ENCODE assay signal across 13 cellular contexts in genomic region chr21:39675595-39675994, GRCh38.
DNase-seq lines count a peak whose midpoint lies in the region; ATAC-seq and TF ChIP-seq lines count a peak whose summit lies in the region.
"Had no signal": no experiment of that assay in that cellular context is flagged by ENCODE, and none has a peak within 500 bp of the region (broad histone marks: within the 10 kb centered on the region; RNA-seq: fewer than 3 reads in every experiment).

No MANE protein-coding gene starts in this region.

- DNase-seq in NCI-H510A treated with DMSO at 0.1 percent for 48 hours (lab: John Stamatoyannopoulos, UW) (peak; percentile 84), NCI-H510A (lab: John Stamatoyannopoulos, UW) (no peak), SK-N-SH (peak; percentile 58), kidney epithelial cell (ENCODE audit: low read depth) (no peak), suprapubic skin (ENCODE audit: low spot score in 2 of 2) (no peak), kidney tubule cell (ENCODE audit: low spot score) (no peak), hippocampal formation (lab: John Stamatoyannopoulos, UW) (no peak)
- DNase-seq: activated naive CD8-positive, alpha-beta T cell treated with anti-CD3 and anti-CD28 coated beads, Interleukin-2, amount 10 ng/mL, durations not matched to agents 7 days and 5 days; Kasumi-1; T-helper 1 cell had no signal

- POLR2A ChIA-PET in SK-N-SH (lab: Yijun Ruan, JAX) = interaction anchor here (1.1 to 1.7 kb wide), 3 partner anchors 8 to 62 kb away, joined by 4 to 9 read pairs (median 5); no protein-coding TSS in a partner anchor

- no peaks in the 10 kb centered on the region for H3K36me3 Mint-ChIP-seq in activated T-helper 17 cell treated with anti-CD3 and anti-CD28 coated beads, Interleukin-2, amount 50 U/mL, for 72 hours (ENCODE audit: low read depth)
- H3K36me3 Mint-ChIP-seq: activated naive CD8-positive, alpha-beta T cell treated with anti-CD3 and anti-CD28 coated beads, Interleukin-2, amount 10 ng/mL, durations not matched to agents 7 days and 5 days had no signal

- peaks cover 6% of the 10 kb centered on the region for H3F3A ChIP-seq in SK-N-SH (replicated peaks; ENCODE audit: insufficient read depth)

- no peak for TF ChIP-seq POLR2A in suprapubic skin (IDR thresholded peaks at IDR 0.05)

- H3K27ac Mint-ChIP-seq in activated T-helper 17 cell treated with anti-CD3 and anti-CD28 coated beads, Interleukin-2, amount 50 U/mL, for 72 hours = no peak overlapping the region
- H3K27ac Mint-ChIP-seq: activated naive CD8-positive, alpha-beta T cell treated with anti-CD3 and anti-CD28 coated beads, Interleukin-2, amount 10 ng/mL, durations not matched to agents 7 days and 5 days had no signal

- H3K4me2 ChIP-seq in SK-N-SH = 0 out of 2 replicates have a peak overlapping the region, but pooled peaks have one; percentile 71

- no peaks in the 10 kb centered on the region for H3K36me3 ChIP-seq in SK-N-SH (replicated peaks in 1 of 2; ENCODE audit: control insufficient read depth in 1 of 2, insufficient read depth in 2 of 2, low read length in 1 of 2)
- H3K36me3 ChIP-seq in kidney epithelial cell (ENCODE audit: control insufficient read depth, insufficient read depth, low read length) = no peaks in the 10 kb centered on the region
- H3K36me3 ChIP-seq in suprapubic skin = no peaks in the 10 kb centered on the region
- H3K36me3 ChIP-seq: neutrophil had no signal

- no peak for ATAC-seq in activated T-helper 17 cell treated with anti-CD3 and anti-CD28 coated beads, Interleukin-2, amount 50 U/mL, for 72 hours (replicated peaks)

- WGBS in SK-N-SH (ENCODE audit: low lambda C conversion rate) = 74% methylated on average over 12 of the region's 12 CpGs
- WGBS in suprapubic skin = 78% methylated on average over 12 of the region's 12 CpGs

- no peaks in the 10 kb centered on the region for H3K9me2 ChIP-seq in SK-N-SH

- peaks cover 5% of the 10 kb centered on the region for H3K4me1 Mint-ChIP-seq in activated T-helper 17 cell treated with anti-CD3 and anti-CD28 coated beads, Interleukin-2, amount 50 U/mL, for 72 hours
- H3K4me1 Mint-ChIP-seq: activated naive CD8-positive, alpha-beta T cell treated with anti-CD3 and anti-CD28 coated beads, Interleukin-2, amount 10 ng/mL, durations not matched to agents 7 days and 5 days had no signal

- no peak for TF ChIP-seq RAD21 in SK-N-SH (IDR thresholded peaks at IDR 0.05; ENCODE audit: low read length)

- no peak overlapping the region for H3K4me3 Mint-ChIP-seq in activated T-helper 17 cell treated with anti-CD3 and anti-CD28 coated beads, Interleukin-2, amount 50 U/mL, for 72 hours
- H3K4me3 Mint-ChIP-seq: activated naive CD8-positive, alpha-beta T cell treated with anti-CD3 and anti-CD28 coated beads, Interleukin-2, amount 10 ng/mL, durations not matched to agents 7 days and 5 days had no signal

- H3K27me3 ChIP-seq in SK-N-SH (ENCODE audit: insufficient read depth) (no peaks in the 10 kb centered on the region), kidney epithelial cell (ENCODE audit: control insufficient read depth, insufficient read depth, low read length) (no peaks in the 10 kb centered on the region), suprapubic skin (no peaks in the 10 kb centered on the region)
- H3K27me3 ChIP-seq: neutrophil had no signal

- peaks cover 3% of the 10 kb centered on the region for H3K9me3 Mint-ChIP-seq in activated T-helper 17 cell treated with anti-CD3 and anti-CD28 coated beads, Interleukin-2, amount 50 U/mL, for 72 hours
- H3K9me3 Mint-ChIP-seq: activated naive CD8-positive, alpha-beta T cell treated with anti-CD3 and anti-CD28 coated beads, Interleukin-2, amount 10 ng/mL, durations not matched to agents 7 days and 5 days had no signal

- H3K9ac ChIP-seq in SK-N-SH = no peak overlapping the region

- no peak overlapping the region for H3K4me3 ChIP-seq in SK-N-SH (ENCODE audit: low read depth in 2 of 2, low read length in 1 of 2)
- no peak overlapping the region for H3K4me3 ChIP-seq in kidney epithelial cell (ENCODE audit: low read depth, low read length)
- no peak overlapping the region for H3K4me3 ChIP-seq in suprapubic skin

- CTCF ChIA-PET in SK-N-SH (lab: Yijun Ruan, JAX) = interaction anchor here (0.6 to 2.1 kb wide), 13 partner anchors 16 to 741 kb away, joined by 3 to 10 read pairs (median 4); no protein-coding TSS in a partner anchor

- peak overlapping the region; percentile 65 to 99; a peak in 3 of 4 replicates for H3K27ac ChIP-seq in SK-N-SH (ENCODE audit: low read depth in 2 of 2, low read length in 1 of 2)
- peak overlapping the region; percentile 61 for H3K27ac ChIP-seq in suprapubic skin
- H3K27ac ChIP-seq: HL-60, neutrophil had no signal

- no peaks in the 10 kb centered on the region for H4K20me1 ChIP-seq in SK-N-SH (ENCODE audit: insufficient read depth)

- peaks cover 19% of the 10 kb centered on the region for H3K27me3 Mint-ChIP-seq in activated T-helper 17 cell treated with anti-CD3 and anti-CD28 coated beads, Interleukin-2, amount 50 U/mL, for 72 hours
- H3K27me3 Mint-ChIP-seq: activated naive CD8-positive, alpha-beta T cell treated with anti-CD3 and anti-CD28 coated beads, Interleukin-2, amount 10 ng/mL, durations not matched to agents 7 days and 5 days had no signal

- no peaks in the 10 kb centered on the region for H3K79me2 ChIP-seq in SK-N-SH (ENCODE audit: insufficient read depth)

- H2AFZ ChIP-seq in SK-N-SH (ENCODE audit: low read depth) = no peak overlapping the region

- TF ChIP-seq CTCF in SK-N-SH (IDR thresholded peaks at IDR 0.05) (no peak), kidney epithelial cell (IDR thresholded peaks at IDR 0.05; ENCODE audit: insufficient read depth, low read length, poor library complexity, severe bottlenecking) (peak; percentile 18), suprapubic skin (IDR thresholded peaks at IDR 0.05) (no peak)

- peaks cover 0 to 44% of the 10 kb centered on the region in 2 experiments; a peak in 2 of 4 replicates for H3K4me1 ChIP-seq in SK-N-SH (ENCODE audit: control insufficient read depth in 1 of 2, insufficient read depth in 2 of 2, low read depth in 1 of 2, low read length in 1 of 2)
- no peaks in the 10 kb centered on the region for H3K4me1 ChIP-seq in suprapubic skin

- TF ChIP-seq EP300 in SK-N-SH (IDR thresholded peaks at IDR 0.05; ENCODE audit: borderline replicate concordance in 1 of 2, low read depth in 1 of 2, low read length in 1 of 2) = no peak
- TF ChIP-seq EP300 in suprapubic skin (IDR thresholded peaks at IDR 0.05) = no peak

- no peaks in the 10 kb centered on the region for H3K9me3 ChIP-seq in SK-N-SH
- H3K9me3 ChIP-seq in suprapubic skin = no peaks in the 10 kb centered on the region
- H3K9me3 ChIP-seq: neutrophil had no signal

TF ChIP-seq in SK-N-SH, 30 proteins besides CTCF, POLR2A, EP300 and RAD21:
- TF ChIP-seq TAF1 (IDR thresholded peaks at IDR 0.05; ENCODE audit: borderline replicate concordance, low read depth, low read length) (no peak), CHD2 (IDR thresholded peaks at IDR 0.05; ENCODE audit: low read length, partially characterized antibody) (no peak), MEF2A (IDR thresholded peaks at IDR 0.05; ENCODE audit: borderline replicate concordance, low read depth) (no peak), FOXJ3 (CRISPR knock-in tag; IDR thresholded peaks at IDR 0.05) (no peak), RCOR1 (IDR thresholded peaks at IDR 0.05; ENCODE audit: low read length) (no peak), NRF1 (IDR thresholded peaks at IDR 0.05; ENCODE audit: low read depth, low read length) (no peak)

Comparison
In these comparisons a context has a peak if more than half of its experiments do, and no peak if none do; other contexts are left out.
1. DNase-seq: peak in NCI-H510A treated with DMSO at 0.1 percent for 48 hours (single experiment) and SK-N-SH (single experiment); none in NCI-H510A (single experiment), kidney epithelial cell (single experiment), suprapubic skin (0 of 2), kidney tubule cell (single experiment) and hippocampal formation (0 of 2).